ENCODE assay signal across 20 cellular contexts in genomic region chr3:184820525-184820924, GRCh38.
"Had no signal": no experiment of that assay in that cellular context is flagged by ENCODE, and none has a peak within 500 bp of the region (broad histone marks: within the 10 kb centered on the region; RNA-seq: fewer than 3 reads in every experiment).

No MANE protein-coding gene starts in this region.

- H3K9me3 ChIP-seq: prostate gland had no signal

- H3K9ac ChIP-seq: neural progenitor cell, parathyroid adenoma had no signal

- H3K4me2 ChIP-seq: neural progenitor cell had no signal

- H3K4me3 Mint-ChIP-seq: natural killer cell treated with Interleukin-12 subunit alpha and Interleukin-12 subunit beta and Interleukin-15 and Interleukin-18, amount 100 ng/mL, for 72 hours; neural progenitor cell had no signal

- H3K36me3 Mint-ChIP-seq: natural killer cell treated with Interleukin-12 subunit alpha and Interleukin-12 subunit beta and Interleukin-15 and Interleukin-18, amount 100 ng/mL, for 72 hours had no signal

- ATAC-seq: left ventricle myocardium superior; natural killer cell treated with Interleukin-12 subunit alpha and Interleukin-12 subunit beta and Interleukin-15 and Interleukin-18, amount 100 ng/mL, for 72 hours; sciatic nerve had no signal

- DNase-seq: dorsolateral prefrontal cortex; effector CD8-positive, alpha-beta T cell; islet precursor cell; left ventricle myocardium superior; mesenchymal stem cell; midbrain; retina; stimulated activated CD4-positive, alpha-beta T cell treated with anti-CD3 and anti-CD28 coated beads, Interleukin-2, amount 100 ng/mL, for 24 hours; stimulated activated CD4-positive, alpha-beta T cell treated with anti-CD3 and anti-CD28 coated beads, Interleukin-4, amount 100 ng/mL, for 4 hours; stimulated activated naive CD4-positive, alpha-beta T cell treated with Interleukin-2 at 50 U/mL for 16 hours; trophoblast cell had no signal

- H2AFZ ChIP-seq: neural progenitor cell, parathyroid adenoma had no signal

- H3K9me3 Mint-ChIP-seq: natural killer cell treated with Interleukin-12 subunit alpha and Interleukin-12 subunit beta and Interleukin-15 and Interleukin-18, amount 100 ng/mL, for 72 hours; neural progenitor cell had no signal

- H3K27me3 ChIP-seq: dorsolateral prefrontal cortex, neural progenitor cell had no signal

- FAIRE-seq: frontal cortex had no signal

- H3K27ac ChIP-seq: coronary artery, dorsolateral prefrontal cortex, neural progenitor cell, parathyroid adenoma, prostate gland, skin epidermis had no signal

- H3K27ac Mint-ChIP-seq: natural killer cell treated with Interleukin-12 subunit alpha and Interleukin-12 subunit beta and Interleukin-15 and Interleukin-18, amount 100 ng/mL, for 72 hours; neural progenitor cell had no signal

- H3K27me3 Mint-ChIP-seq: natural killer cell treated with Interleukin-12 subunit alpha and Interleukin-12 subunit beta and Interleukin-15 and Interleukin-18, amount 100 ng/mL, for 72 hours had no signal

- H3K36me3 ChIP-seq: neural progenitor cell, prostate gland had no signal

- H3K4me3 ChIP-seq: coronary artery, dorsolateral prefrontal cortex, lung, neural progenitor cell, prostate gland, skin epidermis had no signal

- H3K4me1 Mint-ChIP-seq: neural progenitor cell had no signal

- H3K4me1 ChIP-seq: neural progenitor cell, parathyroid adenoma, prostate gland had no signal
